Comparison of ENCODE assay signal across 10 cellular contexts in genomic region chrX:37684918-37685317, GRCh38.
DNase-seq lines count a peak whose midpoint lies in the region; ATAC-seq, FAIRE-seq and TF ChIP-seq lines count a peak whose summit lies in the region.
"Had no signal": no experiment of that assay in that cellular context is flagged by ENCODE, and none has a peak within 500 bp of the region (broad histone marks: within the 10 kb centered on the region; RNA-seq: fewer than 3 reads in every experiment).

No MANE protein-coding gene starts in this region.

- H3K9me3 ChIP-seq in DOHH2 (ENCODE audit: control insufficient read depth, insufficient read depth, low read length) = no peaks in the 10 kb centered on the region
- H3K9me3 ChIP-seq in MM.1S (replicated peaks; ENCODE audit: insufficient read depth, low read length) = no peaks in the 10 kb centered on the region

- no peak for TF ChIP-seq CTCF in DOHH2 (IDR thresholded peaks at IDR 0.05; ENCODE audit: low read depth, low read length, poor library complexity, severe bottlenecking)
- no peak for TF ChIP-seq CTCF in MM.1S (IDR thresholded peaks at IDR 0.05; ENCODE audit: low read length)
- no peak for TF ChIP-seq CTCF in nephron progenitor cell (IDR thresholded peaks at IDR 0.05)

- H3K9me3 Mint-ChIP-seq in nephron progenitor cell = peaks cover 28% of the 10 kb centered on the region
- H3K9me3 Mint-ChIP-seq: activated T-helper 2 cell treated with anti-CD3 and anti-CD28 coated beads, Interferon-gamma antibody, Interleukin-2, Interleukin-4, amounts not matched to agents 10 μg/mL and 5 μg/mL and 100 μg/mL, durations not matched to agents 14 hours and 24 hours and 36 hours had no signal

- H3K4me3 ChIP-seq in DOHH2 (ENCODE audit: low read length) (0 out of 2 replicates have a peak overlapping the region, but pooled peaks have one; percentile 49), MM.1S (ENCODE audit: low read length) (peak overlapping the region; percentile 47)

- no peaks in the 10 kb centered on the region for H3K9me2 ChIP-seq in DOHH2 (replicated peaks; ENCODE audit: control insufficient read depth, low read length)
- H3K9me2 ChIP-seq in MM.1S (replicated peaks; ENCODE audit: insufficient read depth, low read length) = no peaks in the 10 kb centered on the region

- H3K4me1 ChIP-seq in DOHH2 (ENCODE audit: control insufficient read depth, low read length) (no peaks in the 10 kb centered on the region), MM.1S (ENCODE audit: low read length) (peaks cover 48% of the 10 kb centered on the region)

- no peaks in the 10 kb centered on the region for H3K36me3 ChIP-seq in DOHH2 (ENCODE audit: control insufficient read depth, low read length)
- no peaks in the 10 kb centered on the region for H3K36me3 ChIP-seq in MM.1S (replicated peaks; ENCODE audit: insufficient read depth, low read length)

- H3K27ac ChIP-seq in DOHH2 (ENCODE audit: low read depth, low read length) (no peak overlapping the region), MM.1S (ENCODE audit: low read length) (peak overlapping the region; percentile 88; the same call in 1 of the 2 replicates)

- peaks cover 22% of the 10 kb centered on the region for H3K27me3 Mint-ChIP-seq in nephron progenitor cell (ENCODE audit: low read depth, poor library complexity)

- H3K9ac ChIP-seq in MM.1S (ENCODE audit: low read length) = peak overlapping the region; percentile 72

- peak; percentile 91 for FAIRE-seq in colon (lab: Jason Lieb, UNC)
- FAIRE-seq: frontal cortex had no signal

- no peaks in the 10 kb centered on the region for H3F3A ChIP-seq in DOHH2 (ENCODE audit: control insufficient read depth, insufficient read depth)
- peaks cover 27% of the 10 kb centered on the region for H3F3A ChIP-seq in MM.1S (ENCODE audit: insufficient read depth, low read length)

- 0 out of 2 replicates have a peak overlapping the region, but pooled peaks have one; percentile 16 for H2AFZ ChIP-seq in MM.1S (ENCODE audit: low read length)

- H3K79me2 ChIP-seq in DOHH2 (ENCODE audit: control insufficient read depth, low read length) (no peaks in the 10 kb centered on the region), MM.1S (ENCODE audit: low read length) (no peaks in the 10 kb centered on the region)

- no peak for DNase-seq in MM.1S
- no peak for DNase-seq in nephron progenitor cell
- no peak for DNase-seq in activated naive CD4-positive, alpha-beta T cell (lab: John Stamatoyannopoulos, UW)
- no peak for DNase-seq in SW480 (ENCODE audit: low spot score)
- no peak for DNase-seq in RKO (ENCODE audit: low spot score)

- no peaks in the 10 kb centered on the region for H3K4me1 Mint-ChIP-seq in nephron progenitor cell

- H4K20me1 ChIP-seq in DOHH2 (ENCODE audit: control insufficient read depth, insufficient read depth, low read depth, low read length) = no peaks in the 10 kb centered on the region
- H4K20me1 ChIP-seq in MM.1S (ENCODE audit: insufficient read depth, low read length) = no peaks in the 10 kb centered on the region

- H3K27me3 ChIP-seq in DOHH2 (ENCODE audit: control insufficient read depth, low read length) (peaks cover 8% of the 10 kb centered on the region; the same call in 1 of the 2 replicates), MM.1S (replicated peaks; ENCODE audit: insufficient read depth, low read length) (no peaks in the 10 kb centered on the region)

- no peak overlapping the region for H3K27ac Mint-ChIP-seq in nephron progenitor cell
- H3K27ac Mint-ChIP-seq: activated T-helper 2 cell treated with anti-CD3 and anti-CD28 coated beads, Interferon-gamma antibody, Interleukin-2, Interleukin-4, amounts not matched to agents 10 μg/mL and 5 μg/mL and 100 μg/mL, durations not matched to agents 14 hours and 24 hours and 36 hours had no signal

- H3K36me3 Mint-ChIP-seq in nephron progenitor cell (ENCODE audit: low read depth) = no peaks in the 10 kb centered on the region

- ATAC-seq in HG03025 (IDR thresholded peaks at IDR 0.05; ENCODE audit: low FRiP score, unreplicated experiment) = no peak

- H3K4me2 ChIP-seq in DOHH2 (ENCODE audit: low read length) (peak overlapping the region; percentile 43; the same call in 1 of the 2 replicates), MM.1S (ENCODE audit: low read depth, low read length) (peak overlapping the region; percentile 73; the same call in 1 of the 2 replicates)

- peak overlapping the region; percentile 25 for H3K4me3 Mint-ChIP-seq in nephron progenitor cell
